In the genomic region with DNA sequence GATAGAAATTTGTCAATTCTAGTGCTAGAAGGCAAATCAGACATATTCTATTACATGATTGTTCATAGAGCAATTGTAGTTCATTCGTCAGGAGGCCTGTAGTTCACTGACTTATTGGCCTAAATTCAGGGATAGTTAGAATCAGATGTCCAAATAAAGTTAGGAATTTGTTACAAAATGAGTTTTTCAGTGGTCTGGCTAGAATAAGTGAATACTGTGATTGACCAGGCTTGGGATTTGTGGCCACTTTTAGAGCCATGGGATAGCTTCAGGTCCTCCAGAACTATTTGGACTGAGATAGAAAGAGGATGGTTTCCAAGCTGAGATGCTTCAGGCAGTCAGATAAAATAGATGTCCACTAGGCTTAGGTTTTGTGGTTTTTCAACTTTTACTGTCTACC, we compare ENCODE assay signal across 20 cellular contexts.
DNase-seq lines count a peak whose midpoint lies in the region; ATAC-seq and TF ChIP-seq lines count a peak whose summit lies in the region.
"Had no signal": no experiment of that assay in that cellular context is flagged by ENCODE, and none has a peak within 500 bp of the region (broad histone marks: within the 10 kb centered on the region; RNA-seq: fewer than 3 reads in every experiment).

No MANE protein-coding gene starts in this region.

- no peaks in the 10 kb centered on the region for H3K4me1 ChIP-seq in PC-9 (replicated peaks; ENCODE audit: insufficient read depth)

- no peaks in the 10 kb centered on the region for H3K79me2 ChIP-seq in PC-9 (ENCODE audit: low read depth)

- BruUV-seq in PC-9 (replicated peaks; lab: Mats Ljungman, UMichigan), result no TSS peak

- H3K27me3 ChIP-seq in PC-9 (ENCODE audit: insufficient read depth, low read depth), result no peaks in the 10 kb centered on the region
- H3K27me3 ChIP-seq: MG63, SJCRH30 had no signal

- POLR2A ChIA-PET in PC-9 (lab: Charles Lee; ENCODE audit: unreplicated experiment), result no interaction called here

- H3K4me2 ChIP-seq in PC-9, result no peak overlapping the region

- no peak for TF ChIP-seq CTCF in PC-9 (conservative IDR thresholded peaks at IDR 0.05)

- no peaks in the 10 kb centered on the region for H3K36me3 ChIP-seq in PC-9 (ENCODE audit: low read depth)
- H3K36me3 ChIP-seq: MG63, SJCRH30 had no signal

- peak; percentile 1 for DNase-seq in EH (ENCODE audit: low read depth)
- peak; percentile 47 for DNase-seq in fibroblast of gingiva (ENCODE audit: low read depth)
- peak; percentile 4 for DNase-seq in myocyte (ENCODE audit: low read depth)
- DNase-seq in stromal cell of bone marrow (ENCODE audit: low read depth), result peak; percentile 25
- no peak for DNase-seq in PC-9
- no peak for DNase-seq in globus pallidus (ENCODE audit: low spot score)
- DNase-seq: DMS153, DND-41, MG63, NCI-H1105 treated with DMSO at 0.1 percent for 48 hours, NCI-H146, NCI-H1930, NCI-H2107, NCI-H524 treated with DMSO at 0.1 percent for 48 hours, NCI-H774, SJCRH30 had no signal

- no peak overlapping the region for H2AFZ ChIP-seq in PC-9

- H3K4me3 ChIP-seq in PC-9, result no peak overlapping the region
- H3K4me3 ChIP-seq: K562, MG63, SJCRH30 had no signal

- intact Hi-C loops in PC-9 (cut with micrococcal nuclease; ENCODE audit: unreplicated experiment), result no loop called here

- H3F3A ChIP-seq in PC-9 (ENCODE audit: insufficient read depth, low read depth), result no peaks in the 10 kb centered on the region

- no peaks in the 10 kb centered on the region for H3K9me2 ChIP-seq in PC-9 (ENCODE audit: insufficient read depth)

- CTCF ChIA-PET in PC-9 (lab: Charles Lee), result interaction anchor here (0.6 kb wide), 1 partner anchor 9 kb away, joined by 3 read pairs; no protein-coding TSS in a partner anchor

- H3K27ac ChIP-seq in PC-9, result no peak overlapping the region
- H3K27ac ChIP-seq: SJCRH30 had no signal

- no peaks in the 10 kb centered on the region for H4K20me1 ChIP-seq in PC-9 (ENCODE audit: insufficient read depth)

- ATAC-seq in HG02870 (IDR thresholded peaks at IDR 0.05; ENCODE audit: unreplicated experiment), result no peak
- ATAC-seq: K562, PC-3, Right ventricle myocardium inferior had no signal

- H3K9me3 ChIP-seq in PC-9 (ENCODE audit: insufficient read depth, low read depth), result no peaks in the 10 kb centered on the region

Comparison
In these comparisons a context has a peak if more than half of its experiments do, and no peak if none do; other contexts are left out.
1. DNase-seq: peak in EH (single experiment), fibroblast of gingiva (single experiment), myocyte (single experiment) and stromal cell of bone marrow (single experiment); none in PC-9 (0 of 2) and globus pallidus (single experiment).